ENCODE assay signal across 8 cellular contexts in genomic region chr6:30721198-30722024, GRCh38. TPM values are rescaled to one million over a fixed set of nuclear protein-coding genes. Genes with fewer than 3 reads are reported as not detected.
DNase-seq lines count a peak whose midpoint lies in the region; ATAC-seq and TF ChIP-seq lines count a peak whose summit lies in the region.

No MANE protein-coding gene starts in this region.

- H3K9me3 Mint-ChIP-seq in GM23338: peaks cover 13% of the 10 kb centered on the region; the same call in 2 of the 3 replicates

- WGBS in urinary bladder: under 1% methylated on average over 71 of the region's 71 CpGs

- peak overlapping the region; percentile 100 for H3K27ac Mint-ChIP-seq in GM23338
- H3K27ac Mint-ChIP-seq in T-helper 17 cell: peak overlapping the region; percentile 94

- H3K4me3 ChIP-seq in GM23338 (peak overlapping the region; percentile 94), right atrium auricular region (peak overlapping the region; percentile 82 to 85), urinary bladder (ENCODE audit: low read depth, low read length) (peak overlapping the region; percentile 95)

- H3K79me2 ChIP-seq in GM23338 (replicated peaks; ENCODE audit: insufficient read depth): peaks cover 50% of the 10 kb centered on the region

- no peak overlapping the region for H2AFZ ChIP-seq in GM23338

- peak overlapping the region; percentile 99 for H3K27ac ChIP-seq in GM23338 (ENCODE audit: low read depth)
- peak overlapping the region; percentile 92 to 95 for H3K27ac ChIP-seq in right atrium auricular region
- H3K27ac ChIP-seq in urinary bladder (ENCODE audit: low read depth): peak overlapping the region; percentile 90

- H3K4me3 Mint-ChIP-seq in GM23338: peak overlapping the region; percentile 100
- H3K4me3 Mint-ChIP-seq in T-helper 17 cell: peak overlapping the region; percentile 96

- H3K27me3 ChIP-seq in GM23338 (ENCODE audit: insufficient read depth) (no peaks in the 10 kb centered on the region), right atrium auricular region (no peaks in the 10 kb centered on the region)

- peaks cover 31% of the 10 kb centered on the region for H4K20me1 ChIP-seq in GM23338 (replicated peaks; ENCODE audit: insufficient read depth)

- ATAC-seq in GM23338 (peak; percentile 9), T-helper 17 cell (peak; percentile 47)

- peaks cover 61% of the 10 kb centered on the region for H3K27me3 Mint-ChIP-seq in GM23338 (ENCODE audit: insufficient read depth, low read depth, poor library complexity)
- no peaks in the 10 kb centered on the region for H3K27me3 Mint-ChIP-seq in T-helper 17 cell

- H3K9me2 ChIP-seq in GM23338 (ENCODE audit: insufficient read depth): no peaks in the 10 kb centered on the region

- H3K4me1 Mint-ChIP-seq in GM23338 (peaks cover 44% of the 10 kb centered on the region), T-helper 17 cell (peaks cover 54% of the 10 kb centered on the region)

- H3K36me3 Mint-ChIP-seq in GM23338 (ENCODE audit: low read depth): peaks cover 65% of the 10 kb centered on the region
- peaks cover 9% of the 10 kb centered on the region for H3K36me3 Mint-ChIP-seq in T-helper 17 cell (ENCODE audit: low read depth)

- H3K9me3 ChIP-seq in T-helper 17 cell (ENCODE audit: control insufficient read depth, low read length, poor library complexity, severe bottlenecking): no peaks in the 10 kb centered on the region
- no peaks in the 10 kb centered on the region for H3K9me3 ChIP-seq in right atrium auricular region

- H3F3A ChIP-seq in GM23338 (replicated peaks; ENCODE audit: low read depth): peaks cover 54% of the 10 kb centered on the region

- TF ChIP-seq CTCF in GM23338 (conservative IDR thresholded peaks at IDR 0.05; ENCODE audit: low read depth in 2 of 2) (no peak), right atrium auricular region (IDR thresholded peaks at IDR 0.05) (peak; percentile 30 to 57)

- DNase-seq in COLO829 (ENCODE audit: low spot score): peak; percentile 83
- peak; percentile 89 for DNase-seq in GM23338 (ENCODE audit: low spot score)
- peak; percentile 70 for DNase-seq in NCI-H1694 treated with DMSO at 0.1 percent for 48 hours (lab: John Stamatoyannopoulos, UW)
- peak; percentile 95 to 98 (median 96) for DNase-seq in T-helper 17 cell
- peak in 54 of 56 donors; percentile 25 to 89 (median 77) for DNase-seq in amygdala (lab: John Stamatoyannopoulos, UW)
- DNase-seq in right atrium auricular region (ENCODE audit: low spot score): peak; percentile 87
- peak; percentile 69 for DNase-seq in pulmonary artery endothelial cell (ENCODE audit: low read depth, low spot score)

- H3K4me2 ChIP-seq in GM23338: peak overlapping the region; percentile 94

- peaks cover 34% of the 10 kb centered on the region for H3K36me3 ChIP-seq in GM23338 (ENCODE audit: insufficient read depth)
- peaks cover 43% of the 10 kb centered on the region for H3K36me3 ChIP-seq in right atrium auricular region
- H3K36me3 ChIP-seq in urinary bladder (ENCODE audit: insufficient read depth): no peaks in the 10 kb centered on the region

- peaks cover 9% of the 10 kb centered on the region for H3K4me1 ChIP-seq in GM23338 (ENCODE audit: insufficient read depth)
- peaks cover 0 to 66% of the 10 kb centered on the region in 2 donors for H3K4me1 ChIP-seq in right atrium auricular region
- no peaks in the 10 kb centered on the region for H3K4me1 ChIP-seq in urinary bladder (ENCODE audit: insufficient read depth)

TF ChIP-seq in GM23338, 12 proteins besides CTCF, POLR2A, EP300 and RAD21 (continues in another document):
- TF ChIP-seq POLR2AphosphoS5 (IDR thresholded peaks at IDR 0.05; ENCODE audit: low read depth) (peak; percentile 71), ZNF462 (CRISPR knock-in tag; IDR thresholded peaks at IDR 0.05) (no peak), EZH2phosphoT487 (IDR thresholded peaks at IDR 0.05; ENCODE audit: unreplicated experiment) (no peak)

RNA-seq across cellular contexts. Expression of gene TUBB, which starts 1.3 kb away (rescaled TPM):
- 1,591 and 1,704 TPM in 2 replicates for total RNA-seq in GM23338 (2014; rRNA removed; shearing (Covaris generic))
- polyA plus RNA-seq in GM23338 (2016; fragmentation: Nextera tagmentation; extraction: Ambion mirVana) (1,041 and 1,059 TPM in 2 replicates), urinary bladder (332 TPM)
- total RNA-seq in T-helper 17 cell (100 to 1,000 TPM; 104 to 108 TPM), right atrium auricular region (100 to 1,000 TPM; 121 to 236 TPM), pulmonary artery endothelial cell (537 and 757 TPM in 2 replicates), urinary bladder (376 TPM)

RNA-seq across cellular contexts. Expression of gene MDC1, which starts 4.3 kb away (rescaled TPM):
- total RNA-seq in GM23338 (2014; rRNA removed; shearing (Covaris generic)): 28.9 and 32.7 TPM in 2 replicates
- polyA plus RNA-seq in GM23338 (2016; fragmentation: Nextera tagmentation; extraction: Ambion mirVana) (17.2 and 19.7 TPM in 2 replicates), urinary bladder (18.3 TPM)
- total RNA-seq in T-helper 17 cell (10 to 100 TPM; 37.4 to 46.5 TPM), right atrium auricular region (10 to 100 TPM in 1 of 2 donors, 1 to 10 TPM in 1; 6.7 to 12.3 TPM), pulmonary artery endothelial cell (10.2 and 11.0 TPM in 2 replicates), urinary bladder (9.8 TPM)

RNA-seq across cellular contexts. Expression of gene FLOT1, which starts 21.1 kb away (rescaled TPM):
- total RNA-seq in GM23338 (2014; rRNA removed; shearing (Covaris generic)): 70.4 and 94.5 TPM in 2 replicates
- polyA plus RNA-seq in GM23338 (2016; fragmentation: Nextera tagmentation; extraction: Ambion mirVana) (72.2 and 75.1 TPM in 2 replicates), urinary bladder (298 TPM)
- total RNA-seq in T-helper 17 cell (10 to 100 TPM; 25.6 to 39.0 TPM), right atrium auricular region (100 to 1,000 TPM; 157 to 167 TPM), pulmonary artery endothelial cell (46.6 and 107 TPM in 2 replicates), urinary bladder (40.0 TPM)

RNA-seq across cellular contexts. Expression of gene IER3, which starts 22.9 kb away (rescaled TPM):
- 14.1 and 19.9 TPM in 2 replicates for total RNA-seq in GM23338 (2014; rRNA removed; shearing (Covaris generic))
- polyA plus RNA-seq in GM23338 (2016; fragmentation: Nextera tagmentation; extraction: Ambion mirVana) (21.2 and 23.3 TPM in 2 replicates), urinary bladder (71.9 TPM)
- total RNA-seq in T-helper 17 cell (10 to 100 TPM in 1 of 2 donors, 1 to 10 TPM in 1; 9.6 to 11.3 TPM), right atrium auricular region (100 to 1,000 TPM in 1 of 2 donors, 10 to 100 TPM in 1; 43.6 to 144 TPM), pulmonary artery endothelial cell (90.2 and 122 TPM in 2 replicates), urinary bladder (4.8 TPM)

RNA-seq across cellular contexts. Expression of gene NRM, which starts 30.6 kb away (rescaled TPM):
- total RNA-seq in GM23338 (2014; rRNA removed; shearing (Covaris generic)): 11.3 and 13.8 TPM in 2 replicates
- 29.7 and 33.8 TPM in 2 replicates for polyA plus RNA-seq in GM23338 (2016; fragmentation: Nextera tagmentation; extraction: Ambion mirVana)
- 1 to 10 TPM; 4.7 to 5.6 TPM for total RNA-seq in T-helper 17 cell
- 1 to 10 TPM; 2.2 to 4.2 TPM for total RNA-seq in right atrium auricular region
- total RNA-seq in pulmonary artery endothelial cell: 2.4 and 2.5 TPM in 2 replicates
- total RNA-seq in urinary bladder: 7.0 TPM
- polyA plus RNA-seq in urinary bladder: 20.3 TPM

Comparison
In these comparisons a context has a peak if more than half of its experiments do, and no peak if none do; other contexts are left out.
1. Peak in every context shown above with its lines: DNase-seq, ATAC-seq, H3K4me3 ChIP-seq and H3K27ac ChIP-seq.
2. CTCF ChIP-seq: peak in right atrium auricular region (2 of 2); none in GM23338 (0 of 2).